23 cellular contexts compared by ENCODE assay signal in genomic region chr2:124112255-124112654, GRCh38.
"Had no signal": no experiment of that assay in that cellular context is flagged by ENCODE, and none has a peak within 500 bp of the region (broad histone marks: within the 10 kb centered on the region; RNA-seq: fewer than 3 reads in every experiment).

No MANE protein-coding gene starts in this region.

- ATAC-seq: esophagus mucosa; left lobe of liver; natural killer cell; psoas muscle; right cardiac atrium; stimulated activated effector memory CD8-positive, alpha-beta T cell treated with anti-CD3 and anti-CD28 coated beads, Interleukin-12 subunit alpha, Interleukin-12 subunit beta, amount 100 ng/mL, for 72 hours had no signal

- DNase-seq: cortex of kidney; dorsolateral prefrontal cortex; effector CD4-positive, alpha-beta T cell; endodermal cell; head of caudate nucleus; kidney; natural killer cell; occipital lobe; ovary; posterior cingulate gyrus; psoas muscle; right cardiac atrium; sigmoid colon; stimulated activated CD4-positive, alpha-beta T cell treated with anti-CD3 and anti-CD28 coated beads, Interleukin-2, amount 100 ng/mL, for 24 hours; stimulated activated CD4-positive, alpha-beta T cell treated with anti-CD3 and anti-CD28 coated beads, Interleukin-4, amount 100 ng/mL, for 24 hours; stimulated activated naive CD4-positive, alpha-beta T cell treated with Interleukin-2 at 50 U/mL for 16 hours; stomach; thyroid gland had no signal

- H3K4me3 ChIP-seq: dorsolateral prefrontal cortex, lung, ovary, psoas muscle, sigmoid colon, stomach, thyroid gland had no signal

- H3K27ac ChIP-seq: dorsolateral prefrontal cortex, epithelial cell of prostate, ovary, psoas muscle, sigmoid colon, stomach, thyroid gland had no signal

- H3K27me3 ChIP-seq: dorsolateral prefrontal cortex, ovary, sigmoid colon, stomach, thyroid gland had no signal

- H3K9me3 ChIP-seq: ovary, psoas muscle, sigmoid colon, stomach, thyroid gland had no signal

- H3K4me1 ChIP-seq: psoas muscle, sigmoid colon, stomach, thyroid gland had no signal

- H3K36me3 ChIP-seq: ovary, sigmoid colon, stomach, thyroid gland had no signal
